Comparison of ENCODE assay signal across 26 cellular contexts in the genomic region with DNA sequence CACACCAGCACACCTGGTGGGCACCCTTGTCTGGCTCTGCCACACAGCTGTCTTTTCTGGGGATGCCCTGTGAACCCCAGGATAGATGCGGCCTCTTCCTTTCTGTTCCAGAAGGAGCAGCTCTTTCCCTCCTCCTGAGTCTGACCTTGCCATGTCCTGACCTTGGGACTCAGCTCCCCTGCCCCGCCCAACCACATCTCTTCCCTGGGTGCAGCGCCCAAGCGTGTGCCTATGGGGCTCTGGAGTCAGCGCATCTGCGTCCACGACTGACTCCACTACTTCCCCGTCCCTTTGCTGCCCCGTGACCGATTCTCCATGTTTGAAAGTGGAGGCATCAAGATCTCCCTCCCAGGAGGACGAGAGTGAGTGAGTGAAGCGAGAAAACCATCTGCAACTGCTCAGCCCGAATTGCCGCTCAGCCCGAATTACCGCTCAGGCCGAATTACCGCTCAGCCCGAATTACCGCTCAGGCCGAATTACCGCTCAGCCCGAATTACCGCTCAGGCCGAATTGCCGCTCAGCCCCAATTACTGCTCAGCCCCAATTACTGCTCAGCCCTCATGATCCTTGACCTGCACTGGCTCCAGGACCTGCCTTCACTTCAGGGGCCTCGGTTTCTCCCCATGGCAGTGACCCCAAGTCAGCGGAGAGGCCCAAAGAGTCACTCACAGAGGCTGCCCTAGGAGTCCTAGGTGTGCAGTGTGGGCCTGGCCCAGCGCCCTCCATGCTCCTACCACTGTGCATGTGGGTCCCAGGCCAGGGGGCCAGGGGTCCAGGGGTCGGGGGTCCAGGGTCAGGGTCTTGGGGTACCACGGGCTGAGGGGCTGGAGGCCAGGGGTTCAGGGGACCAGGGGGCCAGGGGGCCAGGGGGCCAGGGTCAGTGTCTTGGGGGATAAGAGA.
"Had no signal": no experiment of that assay in that cellular context is flagged by ENCODE, and none has a peak within 500 bp of the region (broad histone marks: within the 10 kb centered on the region; RNA-seq: fewer than 3 reads in every experiment).

No MANE protein-coding gene starts in this region.

- H3K27ac ChIP-seq: ascending aorta, Peyer's patch, SK-N-MC had no signal

- H3K4me3 ChIP-seq: ascending aorta, Peyer's patch, SK-N-MC had no signal

- H3K4me1 ChIP-seq: Peyer's patch had no signal

- ATAC-seq: activated CD4-positive, alpha-beta T cell treated with anti-CD3 and anti-CD28 coated beads for 36 hours; activated CD4-positive, CD25-positive, alpha-beta regulatory T cell treated with anti-CD3 and anti-CD28 coated beads, Interleukin-2, amount 50 U/mL, for 24 hours; activated CD8-positive, alpha-beta T cell treated with anti-CD3 and anti-CD28 coated beads, Interleukin-2, amount 10 ng/mL, durations not matched to agents 7 days and 5 days; PC-3; WTC11 had no signal

- H3K27me3 ChIP-seq: ascending aorta, Peyer's patch had no signal

- H3K36me3 ChIP-seq: ascending aorta, Peyer's patch had no signal

- H3K9me3 ChIP-seq: ascending aorta, Peyer's patch had no signal

- DNase-seq: activated CD4-positive, alpha-beta T cell treated with anti-CD3 and anti-CD28 coated beads for 36 hours; activated CD4-positive, alpha-beta T cell treated with anti-CD3 and anti-CD28 coated beads, Interleukin-2, amount 10 ng/mL, durations not matched to agents 7 days and 5 days; activated CD4-positive, alpha-beta T cell treated with anti-CD3 and anti-CD28 coated beads, Interleukin-2, amount 50 U/mL, for 48 hours; activated CD8-positive, alpha-beta T cell treated with anti-CD3 and anti-CD28 coated beads, Interleukin-2, amount 10 ng/mL, durations not matched to agents 7 days and 5 days; activated gamma-delta T cell; activated naive CD4-positive, alpha-beta T cell treated with Interleukin-2 at 50 U/mL for 16 hours; activated naive CD8-positive, alpha-beta T cell treated with anti-CD3 and anti-CD28 coated beads, Interleukin-2, amount 10 ng/mL, durations not matched to agents 7 days and 5 days; activated T-cell treated with anti-CD3 and anti-CD28 coated beads, Interleukin-2, amount 50 U/mL, for 24 hours; amygdala; Karpas-422; KBM-7; NCI-H1105; NCI-H1436; NCI-H1694; NCI-H1930; NCI-H2081 treated with DMSO at 0.1 percent for 48 hours; NCI-H226; NCI-H524 treated with DMSO at 0.1 percent for 48 hours; NK-92 treated with Interleukin-12 subunit alpha and Interleukin-12 subunit beta, amount 100 ng/mL, for 24 hours; PC-3; Peyer's patch; RPMI8226 had no signal
